ENCODE assay signal across 1 cellular context in the genomic region with DNA sequence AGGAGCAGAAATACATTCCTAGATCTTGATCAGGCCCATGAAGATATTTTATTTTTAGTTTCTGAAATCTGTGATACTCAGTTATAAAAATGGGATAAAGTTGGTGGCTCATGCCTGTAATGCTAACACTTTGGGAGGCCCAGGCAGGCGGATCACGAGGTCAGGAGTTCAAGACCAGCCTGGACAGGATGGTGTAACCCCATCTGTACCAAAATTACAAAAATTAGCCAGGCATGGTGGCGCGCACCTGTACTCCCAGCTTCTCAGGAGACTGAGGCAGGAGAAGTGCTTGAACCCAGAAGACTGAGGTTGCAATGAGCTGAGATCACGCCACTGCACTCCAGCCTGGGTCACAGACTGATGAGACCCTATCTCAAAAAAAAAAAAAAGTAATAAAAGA.
TF ChIP-seq lines count a peak whose summit lies in the region.

No MANE protein-coding gene starts in this region.

TF ChIP-seq in IMR-90, 13 proteins besides CTCF, POLR2A, EP300 and RAD21:
- TF ChIP-seq RFX5 (IDR thresholded peaks at IDR 0.05; ENCODE audit: low read depth, low read length), result no peak
- TF ChIP-seq MAFK (IDR thresholded peaks at IDR 0.05; ENCODE audit: low read depth, low read length), result no peak
- no peak for TF ChIP-seq CHD1 (IDR thresholded peaks at IDR 0.05; ENCODE audit: low read depth, low read length)
- TF ChIP-seq MXI1 (IDR thresholded peaks at IDR 0.05; ENCODE audit: borderline replicate concordance, low read depth, low read length), result no peak
- no peak for TF ChIP-seq MAZ (IDR thresholded peaks at IDR 0.05; ENCODE audit: borderline replicate concordance, low read depth, low read length)
- TF ChIP-seq, protein P1, sequence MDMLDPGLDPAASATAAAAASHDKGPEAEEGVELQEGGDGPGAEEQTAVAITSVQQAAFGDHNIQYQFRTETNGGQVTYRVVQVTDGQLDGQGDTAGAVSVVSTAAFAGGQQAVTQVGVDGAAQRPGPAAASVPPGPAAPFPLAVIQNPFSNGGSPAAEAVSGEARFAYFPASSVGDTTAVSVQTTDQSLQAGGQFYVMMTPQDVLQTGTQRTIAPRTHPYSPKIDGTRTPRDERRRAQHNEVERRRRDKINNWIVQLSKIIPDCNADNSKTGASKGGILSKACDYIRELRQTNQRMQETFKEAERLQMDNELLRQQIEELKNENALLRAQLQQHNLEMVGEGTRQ (IDR thresholded peaks at IDR 0.05; ENCODE audit: low read depth, low read length), result no peak
- TF ChIP-seq RCOR1 (IDR thresholded peaks at IDR 0.05; ENCODE audit: insufficient replicate concordance, low read length), result no peak
- no peak for TF ChIP-seq CEBPB (IDR thresholded peaks at IDR 0.05; ENCODE audit: low read depth, low read length)
- TF ChIP-seq, protein P2, sequence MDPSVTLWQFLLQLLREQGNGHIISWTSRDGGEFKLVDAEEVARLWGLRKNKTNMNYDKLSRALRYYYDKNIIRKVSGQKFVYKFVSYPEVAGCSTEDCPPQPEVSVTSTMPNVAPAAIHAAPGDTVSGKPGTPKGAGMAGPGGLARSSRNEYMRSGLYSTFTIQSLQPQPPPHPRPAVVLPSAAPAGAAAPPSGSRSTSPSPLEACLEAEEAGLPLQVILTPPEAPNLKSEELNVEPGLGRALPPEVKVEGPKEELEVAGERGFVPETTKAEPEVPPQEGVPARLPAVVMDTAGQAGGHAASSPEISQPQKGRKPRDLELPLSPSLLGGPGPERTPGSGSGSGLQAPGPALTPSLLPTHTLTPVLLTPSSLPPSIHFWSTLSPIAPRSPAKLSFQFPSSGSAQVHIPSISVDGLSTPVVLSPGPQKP (IDR thresholded peaks at IDR 0.05; ENCODE audit: borderline replicate concordance, low read depth, low read length), result no peak
- no peak for TF ChIP-seq FOS (IDR thresholded peaks at IDR 0.05; ENCODE audit: low read depth, low read length)
